ENCODE assay signal across 29 cellular contexts in genomic region chr2:10320933-10321332, GRCh38.
"Had no signal": no experiment of that assay in that cellular context is flagged by ENCODE, and none has a peak within 500 bp of the region (broad histone marks: within the 10 kb centered on the region; RNA-seq: fewer than 3 reads in every experiment).

No MANE protein-coding gene starts in this region.

- H3K9me3 ChIP-seq: ascending aorta, body of pancreas, SK-N-SH had no signal

- H3K27me3 Mint-ChIP-seq: activated naive CD8-positive, alpha-beta T cell treated with anti-CD3 and anti-CD28 coated beads, Interleukin-2, amount 10 ng/mL, durations not matched to agents 7 days and 5 days had no signal

- ATAC-seq: activated CD8-positive, alpha-beta T cell treated with anti-CD3 and anti-CD28 coated beads, Interleukin-2, amount 10 ng/mL, durations not matched to agents 7 days and 5 days; body of pancreas; Panc1 had no signal

- H3K4me3 ChIP-seq: ascending aorta, body of pancreas, K562, SJCRH30 had no signal

- H3K36me3 ChIP-seq: ascending aorta, SJCRH30, WERI-Rb-1 had no signal

- DNase-seq: activated CD4-positive, alpha-beta T cell treated with anti-CD3 and anti-CD28 coated beads for 4 hours; activated CD4-positive, alpha-beta T cell treated with anti-CD3 and anti-CD28 coated beads, Interleukin-2, amount 50 U/mL, for 4 hours; activated CD8-positive, alpha-beta memory T cell treated with anti-CD3 and anti-CD28 coated beads, Interleukin-2, amount 50 U/mL, for 48 hours; activated CD8-positive, alpha-beta T cell treated with anti-CD3 and anti-CD28 coated beads, Interleukin-2, amount 10 ng/mL, durations not matched to agents 7 days and 5 days; activated effector memory CD4-positive, alpha-beta T cell treated with Interleukin-2 at 50 U/mL for 16 hours; activated naive CD4-positive, alpha-beta T cell; activated naive CD8-positive, alpha-beta T cell treated with anti-CD3 and anti-CD28 coated beads, Interleukin-2, amount 10 ng/mL, durations not matched to agents 7 days and 5 days; activated T-cell treated with anti-CD3 and anti-CD28 coated beads, Interleukin-2, amount 50 U/mL, for 1 hour; amniotic stem cell; Karpas-422; MM.1S; NCI-H1105; NCI-H1436; NCI-H187; NCI-H2081; NCI-H510A treated with DMSO at 0.1 percent for 48 hours; NCI-H69; NK-92 treated with Interleukin-12 subunit alpha and Interleukin-12 subunit beta, amount 100 ng/mL, for 24 hours; OCI-M1; Right ventricle myocardium superior; SJCRH30; SK-N-SH; T-helper 1 cell; WERI-Rb-1 had no signal

- H3K4me3 Mint-ChIP-seq: activated CD8-positive, alpha-beta T cell treated with anti-CD3 and anti-CD28 coated beads, Interleukin-2, amount 10 ng/mL, durations not matched to agents 7 days and 5 days; activated naive CD8-positive, alpha-beta T cell treated with anti-CD3 and anti-CD28 coated beads, Interleukin-2, amount 10 ng/mL, durations not matched to agents 7 days and 5 days had no signal

- H3K27ac Mint-ChIP-seq: activated CD8-positive, alpha-beta T cell treated with anti-CD3 and anti-CD28 coated beads, Interleukin-2, amount 10 ng/mL, durations not matched to agents 7 days and 5 days; activated naive CD8-positive, alpha-beta T cell treated with anti-CD3 and anti-CD28 coated beads, Interleukin-2, amount 10 ng/mL, durations not matched to agents 7 days and 5 days had no signal

- H3K27me3 ChIP-seq: ascending aorta, body of pancreas, SJCRH30 had no signal

- H3K4me1 ChIP-seq: ascending aorta, SJCRH30 had no signal

- H3K27ac ChIP-seq: ascending aorta, body of pancreas, RWPE1, SJCRH30 had no signal
